1 cellular context compared by ENCODE assay signal in genomic region chr5:77775773-77776605, GRCh38.
TF ChIP-seq lines count a peak whose summit lies in the region.

TSS of gene TBCA (minus strand) at chr5:77776339. CDS start at chr5:77776257, 82 bp downstream.

TF ChIP-seq in HepG2, 621 proteins besides CTCF, POLR2A, EP300 and RAD21 (continued from another document and continues in another):
- TF ChIP-seq CHCHD3 (CRISPR knock-in tag; IDR thresholded peaks at IDR 0.05) (no peak), BHLHE40 (IDR thresholded peaks at IDR 0.05; ENCODE audit: low read length) (peak; percentile 45), IKZF4 (CRISPR knock-in tag; IDR thresholded peaks at IDR 0.05; ENCODE audit: borderline replicate concordance, low read depth, not compliant biosample characterization) (no peak), EHMT2 (IDR thresholded peaks at IDR 0.05; ENCODE audit: borderline replicate concordance, low read depth, low read length) (no peak), ZNF318 (CRISPR knock-in tag; IDR thresholded peaks at IDR 0.05) (no peak), ARID5B (CRISPR knock-in tag; IDR thresholded peaks at IDR 0.05) (peak; percentile 9; the same call in 1 of the 2 replicates), YEATS2 (CRISPR knock-in tag; IDR thresholded peaks at IDR 0.05; ENCODE audit: borderline replicate concordance) (peak; percentile 31), SOX13 (IDR thresholded peaks at IDR 0.05) (no peak), SOX13 (CRISPR knock-in tag; conservative IDR thresholded peaks at IDR 0.05 in 1 of 2, IDR thresholded peaks at IDR 0.05 in 1 of 2) (0 out of 4 replicates have a peak, but pooled peaks of 1 of the 2 experiments have one; percentile 3), NAIF1 (CRISPR knock-in tag; IDR thresholded peaks at IDR 0.05; ENCODE audit: borderline replicate concordance) (no peak; the same call in 1 of the 2 replicates), CBFB (CRISPR knock-in tag; IDR thresholded peaks at IDR 0.05) (0 out of 2 replicates have a peak, but pooled peaks have one; percentile 14), PRDM10 (CRISPR knock-in tag; IDR thresholded peaks at IDR 0.05; ENCODE audit: low read depth) (no peak), ARID4A (CRISPR knock-in tag; IDR thresholded peaks at IDR 0.05; ENCODE audit: borderline replicate concordance) (peak; percentile 90), RORA (CRISPR knock-in tag; IDR thresholded peaks at IDR 0.05) (no peak), GABPA (IDR thresholded peaks at IDR 0.05; ENCODE audit: low read depth, low read length) (no peak), GABPA (CRISPR knock-in tag; IDR thresholded peaks at IDR 0.05; ENCODE audit: low read depth) (no peak), ZNF382 (CRISPR knock-in tag; IDR thresholded peaks at IDR 0.05; ENCODE audit: borderline replicate concordance) (no peak), MED13 (CRISPR knock-in tag; IDR thresholded peaks at IDR 0.05) (0 out of 2 replicates have a peak, but pooled peaks have one; percentile 73), HDAC6 (IDR thresholded peaks at IDR 0.05; ENCODE audit: low read depth, low read length) (no peak), NR0B2 (CRISPR knock-in tag; IDR thresholded peaks at IDR 0.05) (no peak), ZNF792 (CRISPR knock-in tag; IDR thresholded peaks at IDR 0.05) (peak; percentile 41; the same call in 1 of the 2 replicates), REST (IDR thresholded peaks at IDR 0.05; ENCODE audit: borderline replicate concordance in 1 of 2, low read depth in 1 of 2, low read length in 2 of 2) (no peak), ZNF674 (CRISPR knock-in tag; IDR thresholded peaks at IDR 0.05; ENCODE audit: low read depth) (0 out of 2 replicates have a peak, but pooled peaks have one; percentile 9), RFXANK (CRISPR knock-in tag; IDR thresholded peaks at IDR 0.05) (no peak), FOSL2 (CRISPR knock-in tag; IDR thresholded peaks at IDR 0.05) (peak; percentile 14; the same call in 1 of the 2 replicates)
